ENCODE assay signal across 23 cellular contexts in the genomic region with DNA sequence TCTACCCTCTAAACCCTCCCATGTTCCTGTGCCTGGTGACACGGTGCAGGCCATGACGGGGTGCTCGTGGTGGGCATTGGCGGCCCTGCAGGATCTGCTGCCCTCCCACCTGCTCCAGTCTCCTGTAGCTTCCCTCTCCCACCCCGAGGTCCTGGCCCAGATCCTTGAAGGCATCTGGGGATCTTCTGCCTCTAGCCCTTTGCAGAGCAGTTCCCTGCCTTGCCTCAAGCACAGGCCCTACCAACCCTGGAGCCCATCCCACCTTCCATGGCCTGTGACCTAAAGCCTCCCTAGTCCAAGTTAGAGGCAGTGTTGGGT. TPM values are rescaled to one million over a fixed set of nuclear protein-coding genes. Genes with fewer than 3 reads are reported as not detected.
"Had no signal": no experiment of that assay in that cellular context is flagged by ENCODE, and none has a peak within 500 bp of the region (broad histone marks: within the 10 kb centered on the region; RNA-seq: fewer than 3 reads in every experiment).

No MANE protein-coding gene starts in this region.

- H3K4me1 ChIP-seq: left ventricle myocardium inferior, right atrium auricular region, right lobe of liver, tibial nerve, uterus had no signal

- H3K4me2 ChIP-seq: smooth muscle cell had no signal

- H3K36me3 ChIP-seq: left ventricle myocardium inferior, neutrophil, ovary, right atrium auricular region, uterus had no signal

- DNase-seq: hypothalamus; immature natural killer cell; left ventricle myocardium inferior; occipital lobe; ovary; stimulated activated CD4-positive, alpha-beta T cell treated with anti-CD3 and anti-CD28 coated beads, Interleukin-1b, Interleukin-23, amount 100 ng/mL, for 48 hours; stimulated activated CD4-positive, alpha-beta T cell treated with anti-CD3 and anti-CD28 coated beads, Interleukin-2, amount 100 ng/mL, for 48 hours; stimulated activated CD4-positive, alpha-beta T cell treated with anti-CD3 and anti-CD28 coated beads, Interleukin-4, amount 100 ng/mL, for 4 hours; stimulated activated CD8-positive, alpha-beta memory T cell treated with anti-CD3 and anti-CD28 coated beads, Interleukin-4, amount 100 ng/mL, for 48 hours; stimulated activated naive CD4-positive, alpha-beta T cell treated with Interleukin-2 at 50 U/mL for 16 hours; stimulated activated naive CD8-positive, alpha-beta T cell treated with anti-CD3 and anti-CD28 coated beads, Interleukin-15, amount 100 ng/mL, for 72 hours; substantia nigra; uterus had no signal

- H3K9me3 ChIP-seq: left ventricle myocardium inferior, neutrophil, ovary, right atrium auricular region, right lobe of liver, tibial nerve, uterus had no signal

- H3K27ac ChIP-seq: left ventricle myocardium inferior, neutrophil, ovary, right atrium auricular region, right lobe of liver, tibial nerve, uterus had no signal

- H3K27me3 ChIP-seq: neutrophil, ovary, right atrium auricular region, right lobe of liver, tibial nerve, uterus had no signal

- H3K4me3 ChIP-seq: left ventricle myocardium inferior, lung, ovary, right atrium auricular region, right lobe of liver, smooth muscle cell, tibial nerve, uterus had no signal

RNA-seq across cellular contexts. Expression of a gene that starts 55.6 kb away (rescaled TPM):
- total RNA-seq: kidney epithelial cell, lower leg skin, occipital lobe, pulmonary artery endothelial cell, renal cortical epithelial cell, right atrium auricular region, smooth muscle cell had no signal
